Comparison of ENCODE assay signal across 3 cellular contexts in genomic region chr3:193821272-193821671, GRCh38.
TF ChIP-seq lines count a peak whose summit lies in the region.

No MANE protein-coding gene starts in this region.

TF ChIP-seq in HepG2, 621 proteins besides CTCF, POLR2A, EP300 and RAD21 (continued from another document and continues in another):
- TF ChIP-seq ZNF580 (CRISPR knock-in tag; IDR thresholded peaks at IDR 0.05; ENCODE audit: borderline replicate concordance, low read depth) (no peak), MTF1 (CRISPR knock-in tag; IDR thresholded peaks at IDR 0.05) (no peak), MAFG (CRISPR knock-in tag; IDR thresholded peaks at IDR 0.05) (no peak), AHR (CRISPR knock-in tag; IDR thresholded peaks at IDR 0.05) (no peak), MTA1 (CRISPR knock-in tag; IDR thresholded peaks at IDR 0.05; ENCODE audit: borderline replicate concordance) (no peak), TBX3 (IDR thresholded peaks at IDR 0.05; ENCODE audit: borderline replicate concordance) (no peak), MAFF (IDR thresholded peaks at IDR 0.05; ENCODE audit: low read depth, low read length) (peak; percentile 10; the same call in 1 of the 2 replicates), MIXL1 (CRISPR knock-in tag; IDR thresholded peaks at IDR 0.05) (no peak), ZBTB8A (CRISPR knock-in tag; IDR thresholded peaks at IDR 0.05; ENCODE audit: borderline replicate concordance, low read depth) (no peak), TAF15 (IDR thresholded peaks at IDR 0.05; ENCODE audit: low read depth, low read length, poor library complexity, severe bottlenecking) (no peak), FOSL1 (CRISPR knock-in tag; IDR thresholded peaks at IDR 0.05; ENCODE audit: borderline replicate concordance) (no peak), MAFK (conservative IDR thresholded peaks at IDR 0.05 in 1 of 2, IDR thresholded peaks at IDR 0.05 in 1 of 2; ENCODE audit: low read length in 2 of 2) (peak; percentile 14 to 60; a peak in 2 of 4 replicates), PPARG (CRISPR knock-in tag; conservative IDR thresholded peaks at IDR 0.05) (no peak), ZNF564 (CRISPR knock-in tag; IDR thresholded peaks at IDR 0.05) (no peak)
- TF ChIP-seq, protein P1, sequence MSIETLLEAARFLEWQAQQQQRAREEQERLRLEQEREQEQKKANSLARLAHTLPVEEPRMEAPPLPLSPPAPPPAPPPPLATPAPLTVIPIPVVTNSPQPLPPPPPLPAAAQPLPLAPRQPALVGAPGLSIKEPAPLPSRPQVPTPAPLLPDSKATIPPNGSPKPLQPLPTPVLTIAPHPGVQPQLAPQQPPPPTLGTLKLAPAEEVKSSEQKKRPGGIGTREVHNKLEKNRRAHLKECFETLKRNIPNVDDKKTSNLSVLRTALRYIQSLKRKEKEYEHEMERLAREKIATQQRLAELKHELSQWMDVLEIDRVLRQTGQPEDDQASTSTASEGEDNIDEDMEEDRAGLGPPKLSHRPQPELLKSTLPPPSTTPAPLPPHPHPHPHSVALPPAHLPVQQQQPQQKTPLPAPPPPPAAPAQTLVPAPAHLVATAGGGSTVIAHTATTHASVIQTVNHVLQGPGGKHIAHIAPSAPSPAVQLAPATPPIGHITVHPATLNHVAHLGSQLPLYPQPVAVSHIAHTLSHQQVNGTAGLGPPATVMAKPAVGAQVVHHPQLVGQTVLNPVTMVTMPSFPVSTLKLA (IDR thresholded peaks at IDR 0.05) = no peak
- TF ChIP-seq, protein P2, sequence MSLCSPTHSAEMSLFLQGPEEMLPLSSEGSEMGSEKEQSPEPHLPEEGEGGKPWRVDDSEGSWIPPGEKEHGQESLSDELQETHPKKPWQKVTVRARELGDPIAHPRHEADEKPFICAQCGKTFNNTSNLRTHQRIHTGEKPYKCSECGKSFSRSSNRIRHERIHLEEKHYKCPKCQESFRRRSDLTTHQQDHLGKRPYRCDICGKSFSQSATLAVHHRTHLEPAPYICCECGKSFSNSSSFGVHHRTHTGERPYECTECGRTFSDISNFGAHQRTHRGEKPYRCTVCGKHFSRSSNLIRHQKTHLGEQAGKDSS (CRISPR knock-in tag; IDR thresholded peaks at IDR 0.05; ENCODE audit: borderline replicate concordance, low read depth) = no peak
- TF ChIP-seq, protein P3, sequence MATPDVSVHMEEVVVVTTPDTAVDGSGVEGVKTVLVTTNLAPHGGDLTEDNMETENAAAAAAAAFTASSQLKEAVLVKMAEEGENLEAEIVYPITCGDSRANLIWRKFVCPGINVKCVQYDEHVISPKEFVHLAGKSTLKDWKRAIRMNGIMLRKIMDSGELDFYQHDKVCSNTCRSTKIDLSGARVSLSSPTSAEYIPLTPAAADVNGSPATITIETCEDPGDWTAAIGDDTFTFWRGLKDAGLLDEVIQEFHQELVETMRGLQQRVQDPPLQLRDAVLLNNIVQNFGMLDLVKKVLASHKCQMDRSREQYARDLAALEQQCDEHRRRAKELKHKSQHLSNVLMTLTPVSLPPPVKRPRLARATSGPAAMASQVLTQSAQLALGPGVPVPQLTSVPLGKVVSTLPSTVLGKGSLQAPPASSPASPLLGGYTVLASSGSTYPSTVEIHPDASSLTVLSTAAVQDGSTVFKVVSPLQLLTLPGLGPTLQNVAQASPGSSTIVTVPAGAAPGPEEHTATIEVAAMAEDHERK (CRISPR knock-in tag; IDR thresholded peaks at IDR 0.05; ENCODE audit: low read depth) = no peak
- TF ChIP-seq, protein P4, sequence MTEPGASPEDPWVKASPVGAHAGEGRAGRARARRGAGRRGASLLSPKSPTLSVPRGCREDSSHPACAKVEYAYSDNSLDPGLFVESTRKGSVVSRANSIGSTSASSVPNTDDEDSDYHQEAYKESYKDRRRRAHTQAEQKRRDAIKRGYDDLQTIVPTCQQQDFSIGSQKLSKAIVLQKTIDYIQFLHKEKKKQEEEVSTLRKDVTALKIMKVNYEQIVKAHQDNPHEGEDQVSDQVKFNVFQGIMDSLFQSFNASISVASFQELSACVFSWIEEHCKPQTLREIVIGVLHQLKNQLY (CRISPR knock-in tag; IDR thresholded peaks at IDR 0.05) = no peak

TF ChIP-seq in GM12891, 5 proteins besides CTCF, POLR2A, EP300 and RAD21 (continued from another document):
- TF ChIP-seq SPI1 (IDR thresholded peaks at IDR 0.05; ENCODE audit: low read depth, low read length) (no peak), POU2F2 (IDR thresholded peaks at IDR 0.05; ENCODE audit: low read depth, low read length) (no peak)

TF ChIP-seq in WTC11, 78 proteins besides CTCF, POLR2A, EP300 and RAD21 (continued from another document):
- TF ChIP-seq, protein P5, sequence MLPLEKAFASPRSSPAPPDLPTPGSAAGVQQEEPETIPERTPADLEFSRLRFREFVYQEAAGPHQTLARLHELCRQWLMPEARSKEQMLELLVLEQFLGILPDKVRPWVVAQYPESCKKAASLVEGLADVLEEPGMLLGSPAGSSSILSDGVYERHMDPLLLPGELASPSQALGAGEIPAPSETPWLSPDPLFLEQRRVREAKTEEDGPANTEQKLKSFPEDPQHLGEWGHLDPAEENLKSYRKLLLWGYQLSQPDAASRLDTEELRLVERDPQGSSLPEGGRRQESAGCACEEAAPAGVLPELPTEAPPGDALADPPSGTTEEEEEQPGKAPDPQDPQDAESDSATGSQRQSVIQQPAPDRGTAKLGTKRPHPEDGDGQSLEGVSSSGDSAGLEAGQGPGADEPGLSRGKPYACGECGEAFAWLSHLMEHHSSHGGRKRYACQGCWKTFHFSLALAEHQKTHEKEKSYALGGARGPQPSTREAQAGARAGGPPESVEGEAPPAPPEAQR (CRISPR knock-in tag; IDR thresholded peaks at IDR 0.05) = no peak
- no peak for TF ChIP-seq NFATC4 (CRISPR knock-in tag; IDR thresholded peaks at IDR 0.05)
- no peak for TF ChIP-seq TCF7 (CRISPR knock-in tag; IDR thresholded peaks at IDR 0.05; ENCODE audit: low read depth)
- TF ChIP-seq, protein P6, sequence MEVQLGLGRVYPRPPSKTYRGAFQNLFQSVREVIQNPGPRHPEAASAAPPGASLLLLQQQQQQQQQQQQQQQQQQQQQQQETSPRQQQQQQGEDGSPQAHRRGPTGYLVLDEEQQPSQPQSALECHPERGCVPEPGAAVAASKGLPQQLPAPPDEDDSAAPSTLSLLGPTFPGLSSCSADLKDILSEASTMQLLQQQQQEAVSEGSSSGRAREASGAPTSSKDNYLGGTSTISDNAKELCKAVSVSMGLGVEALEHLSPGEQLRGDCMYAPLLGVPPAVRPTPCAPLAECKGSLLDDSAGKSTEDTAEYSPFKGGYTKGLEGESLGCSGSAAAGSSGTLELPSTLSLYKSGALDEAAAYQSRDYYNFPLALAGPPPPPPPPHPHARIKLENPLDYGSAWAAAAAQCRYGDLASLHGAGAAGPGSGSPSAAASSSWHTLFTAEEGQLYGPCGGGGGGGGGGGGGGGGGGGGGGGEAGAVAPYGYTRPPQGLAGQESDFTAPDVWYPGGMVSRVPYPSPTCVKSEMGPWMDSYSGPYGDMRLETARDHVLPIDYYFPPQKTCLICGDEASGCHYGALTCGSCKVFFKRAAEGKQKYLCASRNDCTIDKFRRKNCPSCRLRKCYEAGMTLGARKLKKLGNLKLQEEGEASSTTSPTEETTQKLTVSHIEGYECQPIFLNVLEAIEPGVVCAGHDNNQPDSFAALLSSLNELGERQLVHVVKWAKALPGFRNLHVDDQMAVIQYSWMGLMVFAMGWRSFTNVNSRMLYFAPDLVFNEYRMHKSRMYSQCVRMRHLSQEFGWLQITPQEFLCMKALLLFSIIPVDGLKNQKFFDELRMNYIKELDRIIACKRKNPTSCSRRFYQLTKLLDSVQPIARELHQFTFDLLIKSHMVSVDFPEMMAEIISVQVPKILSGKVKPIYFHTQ (CRISPR knock-in tag; IDR thresholded peaks at IDR 0.05) = no peak
- TF ChIP-seq ZNF317 (CRISPR knock-in tag; IDR thresholded peaks at IDR 0.05; ENCODE audit: borderline replicate concordance, low read depth) = no peak
- TF ChIP-seq PREB (CRISPR knock-in tag; IDR thresholded peaks at IDR 0.05; ENCODE audit: borderline replicate concordance) = no peak
- no peak for TF ChIP-seq SMAD4 (CRISPR knock-in tag; IDR thresholded peaks at IDR 0.05)
- no peak for TF ChIP-seq USF2 (CRISPR knock-in tag; IDR thresholded peaks at IDR 0.05)
- no peak for TF ChIP-seq MYBL2 (CRISPR knock-in tag; IDR thresholded peaks at IDR 0.05)
- TF ChIP-seq, protein P7, sequence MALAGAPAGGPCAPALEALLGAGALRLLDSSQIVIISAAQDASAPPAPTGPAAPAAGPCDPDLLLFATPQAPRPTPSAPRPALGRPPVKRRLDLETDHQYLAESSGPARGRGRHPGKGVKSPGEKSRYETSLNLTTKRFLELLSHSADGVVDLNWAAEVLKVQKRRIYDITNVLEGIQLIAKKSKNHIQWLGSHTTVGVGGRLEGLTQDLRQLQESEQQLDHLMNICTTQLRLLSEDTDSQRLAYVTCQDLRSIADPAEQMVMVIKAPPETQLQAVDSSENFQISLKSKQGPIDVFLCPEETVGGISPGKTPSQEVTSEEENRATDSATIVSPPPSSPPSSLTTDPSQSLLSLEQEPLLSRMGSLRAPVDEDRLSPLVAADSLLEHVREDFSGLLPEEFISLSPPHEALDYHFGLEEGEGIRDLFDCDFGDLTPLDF (CRISPR knock-in tag; IDR thresholded peaks at IDR 0.05) = no peak
- TF ChIP-seq ELF4 (CRISPR knock-in tag; IDR thresholded peaks at IDR 0.05; ENCODE audit: low read depth) = no peak
- TF ChIP-seq JAZF1 (CRISPR knock-in tag; IDR thresholded peaks at IDR 0.05) = no peak
- no peak for TF ChIP-seq FOXK1 (CRISPR knock-in tag; IDR thresholded peaks at IDR 0.05)
- TF ChIP-seq, protein P8, sequence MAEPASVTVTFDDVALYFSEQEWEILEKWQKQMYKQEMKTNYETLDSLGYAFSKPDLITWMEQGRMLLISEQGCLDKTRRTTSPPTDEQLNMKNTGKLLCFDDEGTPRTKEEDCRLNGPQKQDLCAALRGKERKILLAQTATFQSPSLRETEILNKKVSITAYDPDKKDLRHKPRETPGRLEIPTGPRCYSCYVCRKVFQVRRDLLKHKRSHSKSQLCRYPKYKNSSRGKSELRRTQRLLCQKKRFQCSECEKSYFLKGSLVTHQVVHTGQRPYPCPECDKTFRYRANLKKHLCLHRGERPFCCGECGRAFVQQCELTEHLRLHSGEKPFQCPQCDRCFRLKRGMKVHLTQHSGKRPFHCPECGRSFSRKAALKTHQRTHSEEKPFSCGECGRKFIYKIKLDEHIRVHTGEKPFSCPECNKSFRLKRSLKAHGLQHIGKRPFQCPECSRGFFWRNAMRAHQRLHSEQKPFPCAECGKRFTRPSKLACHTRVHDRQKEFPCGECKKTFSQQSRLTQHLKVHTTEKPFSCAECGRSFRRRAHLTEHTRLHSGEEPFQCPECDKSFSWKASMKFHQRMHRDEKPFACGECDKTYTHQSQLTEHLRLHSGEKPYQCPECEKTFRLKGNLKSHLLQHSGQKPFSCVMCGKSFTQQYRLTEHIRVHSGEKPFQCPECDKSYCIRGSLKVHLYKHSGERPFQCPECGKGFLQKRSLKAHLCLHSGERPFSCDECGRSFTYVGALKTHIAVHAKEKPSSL (CRISPR knock-in tag; conservative IDR thresholded peaks at IDR 0.05) = no peak
